ENCODE assay signal across 8 cellular contexts in genomic region chr13:33743438-33744368, GRCh38.
DNase-seq lines count a peak whose midpoint lies in the region; ATAC-seq and TF ChIP-seq lines count a peak whose summit lies in the region.

No MANE protein-coding gene starts in this region.

- CTCF ChIA-PET in activated CD8-positive, alpha-beta T cell treated with anti-CD3 and anti-CD28 coated beads for 36 hours (lab: Charles Lee): interaction anchor here (0.9 kb wide), 1 partner anchor 248 kb away, joined by 3 read pairs; no protein-coding TSS in a partner anchor

- no peaks in the 10 kb centered on the region for H3K9me3 Mint-ChIP-seq in activated CD8-positive, alpha-beta T cell treated with anti-CD3 and anti-CD28 coated beads for 36 hours

- POLR2A ChIA-PET in activated CD8-positive, alpha-beta T cell treated with anti-CD3 and anti-CD28 coated beads for 36 hours (lab: Charles Lee): no interaction called here

- H3K36me3 Mint-ChIP-seq in activated CD8-positive, alpha-beta T cell treated with anti-CD3 and anti-CD28 coated beads for 36 hours (ENCODE audit: low read depth): no peaks in the 10 kb centered on the region

- peak; percentile 42 for DNase-seq in CD1c-positive myeloid dendritic cell (ENCODE audit: extremely low spot score)
- DNase-seq in activated CD8-positive, alpha-beta T cell treated with anti-CD3 and anti-CD28 coated beads for 36 hours: peak; percentile 17
- DNase-seq in GM19238 (ENCODE audit: insufficient read length, low spot score): no peak
- DNase-seq in NCI-H1436 (lab: John Stamatoyannopoulos, UW): no peak
- no peak for DNase-seq in NCI-H774 (lab: John Stamatoyannopoulos, UW)
- no peak for DNase-seq in hepatic stellate cell (ENCODE audit: low spot score)

- H3K4me1 Mint-ChIP-seq in activated CD8-positive, alpha-beta T cell treated with anti-CD3 and anti-CD28 coated beads for 36 hours (ENCODE audit: low read depth): peaks cover 19% of the 10 kb centered on the region

- TF ChIP-seq CTCF in activated CD8-positive, alpha-beta T cell treated with anti-CD3 and anti-CD28 coated beads for 36 hours (IDR thresholded peaks at IDR 0.05): no peak

- intact Hi-C loops in activated CD8-positive, alpha-beta T cell treated with anti-CD3 and anti-CD28 coated beads for 36 hours (cut with micrococcal nuclease): no loop called here

- H3K27ac Mint-ChIP-seq in activated CD8-positive, alpha-beta T cell treated with anti-CD3 and anti-CD28 coated beads for 36 hours: no peak overlapping the region

- no peak overlapping the region for H3K4me3 Mint-ChIP-seq in activated CD8-positive, alpha-beta T cell treated with anti-CD3 and anti-CD28 coated beads for 36 hours

- peak; percentile 61 for ATAC-seq in GM19351 (IDR thresholded peaks at IDR 0.05; ENCODE audit: unreplicated experiment)
- peak; percentile 72 for ATAC-seq in HG03175 (IDR thresholded peaks at IDR 0.05; ENCODE audit: unreplicated experiment)
- peak; percentile 76 for ATAC-seq in activated CD8-positive, alpha-beta T cell treated with anti-CD3 and anti-CD28 coated beads for 36 hours

- no peaks in the 10 kb centered on the region for H3K27me3 Mint-ChIP-seq in activated CD8-positive, alpha-beta T cell treated with anti-CD3 and anti-CD28 coated beads for 36 hours

Comparison
In these comparisons a context has a peak if more than half of its experiments do, and no peak if none do; other contexts are left out.
1. DNase-seq: peak in CD1c-positive myeloid dendritic cell (single experiment) and activated CD8-positive, alpha-beta T cell treated with anti-CD3 and anti-CD28 coated beads for 36 hours (single experiment); none in GM19238 (single experiment), NCI-H1436 (single experiment), NCI-H774 (single experiment) and hepatic stellate cell (single experiment).
2. Peak in every context shown above with its lines, with median percentiles within 50 percentile points of each other: ATAC-seq.